19 cellular contexts compared by ENCODE assay signal in genomic region chr22:28123989-28124766, GRCh38.
A peak's percentile ranks its signal among the peaks of the same experiment; 100 is the strongest.
DNase-seq lines count a peak whose midpoint lies in the region; ATAC-seq and TF ChIP-seq lines count a peak whose summit lies in the region.
"Had no signal": no experiment of that assay in that cellular context is flagged by ENCODE, and none has a peak within 500 bp of the region (broad histone marks: within the 10 kb centered on the region; RNA-seq: fewer than 3 reads in every experiment).

No MANE protein-coding gene starts in this region.

- POLR2A ChIA-PET in RWPE1 (lab: Yijun Ruan, JAX; ENCODE audit: low non-redundant PET) = no interaction called here

- H3K4me3 ChIP-seq in right atrium auricular region (no peak overlapping the region), thyroid gland (replicated peaks in 1 of 3) (no peak overlapping the region)
- H3K4me3 ChIP-seq: BLaER1, Peyer's patch had no signal

- H3K4me1 ChIP-seq in right atrium auricular region (no peaks in the 10 kb centered on the region), thyroid gland (peaks cover 8 to 13% of the 10 kb centered on the region in 2 donors)
- H3K4me1 ChIP-seq: BLaER1, Peyer's patch had no signal

- H3K36me3 ChIP-seq in right atrium auricular region = no peaks in the 10 kb centered on the region
- H3K36me3 ChIP-seq in thyroid gland = no peaks in the 10 kb centered on the region
- H3K36me3 ChIP-seq: BLaER1, Peyer's patch had no signal

- no peak for TF ChIP-seq POLR2A in thyroid gland (IDR thresholded peaks at IDR 0.05)

- CTCF ChIA-PET in RWPE1 (lab: Yijun Ruan, JAX) = interaction anchor here (0.6 to 1.0 kb wide), 3 partner anchors 8 to 1452 kb away, joined by 3 to 5 read pairs (median 5); no protein-coding TSS in a partner anchor

- no peak for TF ChIP-seq CTCF in RWPE1 (conservative IDR thresholded peaks at IDR 0.05; ENCODE audit: low read depth)
- no peak for TF ChIP-seq CTCF in right atrium auricular region (IDR thresholded peaks at IDR 0.05)
- TF ChIP-seq CTCF in thyroid gland (IDR thresholded peaks at IDR 0.05) = no peak

- H3K9me3 ChIP-seq in right atrium auricular region = no peaks in the 10 kb centered on the region
- H3K9me3 ChIP-seq in thyroid gland = no peaks in the 10 kb centered on the region
- H3K9me3 ChIP-seq: BLaER1, Peyer's patch had no signal

- DNase-seq in NCI-H2227 treated with DMSO at 0.1 percent for 48 hours (lab: John Stamatoyannopoulos, UW) (peak; percentile 17), NCI-H2227 (lab: John Stamatoyannopoulos, UW; ENCODE audit: unreplicated experiment) (no peak), NCI-H1436 (lab: John Stamatoyannopoulos, UW) (peak; percentile 46), RWPE1 (ENCODE audit: low spot score) (peak; percentile 5), putamen (ENCODE audit: low spot score) (peak; percentile 17), right atrium auricular region (ENCODE audit: low spot score) (no peak), thyroid gland (no peak)
- DNase-seq: CD8-positive, alpha-beta memory T cell; H7; NCI-H2081 treated with DMSO at 0.1 percent for 48 hours; NCI-H345; NCI-H774; Peyer's patch; SHP77; T-helper 1 cell had no signal

- 94 to 96% methylated on average over 1 of the region's 1 CpG for WGBS in thyroid gland, 2 donors

- ATAC-seq in GM21423 (IDR thresholded peaks at IDR 0.05; ENCODE audit: unreplicated experiment) = no peak
- ATAC-seq: SK-N-SH treated with all-trans-retinoic acid at 6 μM for 48 hours had no signal

- H3K27me3 ChIP-seq in right atrium auricular region = no peaks in the 10 kb centered on the region
- no peaks in the 10 kb centered on the region for H3K27me3 ChIP-seq in thyroid gland
- H3K27me3 ChIP-seq: BLaER1, Peyer's patch had no signal

- intact Hi-C loops in thyroid gland (cut with DNase I) = no loop called here

- H3K27ac ChIP-seq in RWPE1 = no peak overlapping the region
- no peak overlapping the region for H3K27ac ChIP-seq in right atrium auricular region
- H3K27ac ChIP-seq in thyroid gland = no peak overlapping the region
- H3K27ac ChIP-seq: BLaER1, HL-60, Peyer's patch had no signal

Comparison
In these comparisons a context has a peak if more than half of its experiments do, and no peak if none do; other contexts are left out.
1. DNase-seq: peak in NCI-H2227 treated with DMSO at 0.1 percent for 48 hours (single experiment), NCI-H1436 (single experiment), RWPE1 (single experiment) and putamen (single experiment); none in NCI-H2227 (single experiment), right atrium auricular region (single experiment) and thyroid gland (0 of 2).